ENCODE assay signal across 14 cellular contexts in genomic region chr20:32479697-32480140, GRCh38.
A peak's percentile ranks its signal among the peaks of the same experiment; 100 is the strongest.
DNase-seq lines count a peak whose midpoint lies in the region; ATAC-seq, FAIRE-seq and TF ChIP-seq lines count a peak whose summit lies in the region.
"Had no signal": no experiment of that assay in that cellular context is flagged by ENCODE, and none has a peak within 500 bp of the region (broad histone marks: within the 10 kb centered on the region; RNA-seq: fewer than 3 reads in every experiment).

No MANE protein-coding gene starts in this region.

- H3K4me2 ChIP-seq in HepG2 (ENCODE audit: low read depth, low read length): peak overlapping the region; percentile 56

- CTCF ChIA-PET in HepG2 (lab: Yijun Ruan, JAX; ENCODE audit: low intra/inter-chr PET ratio, low total read pairs): no interaction called here

- FAIRE-seq in HepG2 (lab: Jason Lieb, UNC): peak; percentile 34
- FAIRE-seq: HTR-8/SVneo had no signal

- DNase-seq in H7 (peak; percentile 30), WERI-Rb-1 (no peak), HepG2 (ENCODE audit: low spot score) (no peak), retina (peak; percentile 3), NCI-H748 treated with DMSO at 0.1 percent for 48 hours (lab: John Stamatoyannopoulos, UW) (no peak), SW 1271 (lab: John Stamatoyannopoulos, UW) (no peak)
- no peak for DNase-seq in activated CD4-positive, alpha-beta T cell treated with anti-CD3 and anti-CD28 coated beads, Interleukin-2, amount 50 U/mL, for 4 hours
- DNase-seq: activated naive CD4-positive, alpha-beta T cell treated with anti-CD3 and anti-CD28 coated beads for 36 hours; GF-D8; NCI-H1092; NCI-H446 had no signal

- POLR2A ChIA-PET in HepG2 (lab: Yijun Ruan, JAX): interaction anchor here (1.2 kb wide), 1 partner anchor 9 kb away, joined by 5 read pairs; no protein-coding TSS in a partner anchor

- no peak overlapping the region for H2AFZ ChIP-seq in HepG2 (ENCODE audit: low read length)

- H3K36me3 ChIP-seq in H7 (replicated peaks; ENCODE audit: control insufficient read depth, insufficient read depth, low read length) (peaks cover 4% of the 10 kb centered on the region), WERI-Rb-1 (peaks cover 11% of the 10 kb centered on the region), HepG2 (replicated peaks in 1 of 2; ENCODE audit: control insufficient read depth in 1 of 2, insufficient read depth in 2 of 2, low read length in 2 of 2) (peaks cover 0 to 9% of the 10 kb centered on the region in 2 experiments; a peak in 1 of 5 replicates)

- ATAC-seq in HepG2 (no peak), GM21515 (IDR thresholded peaks at IDR 0.05; ENCODE audit: unreplicated experiment) (no peak)
- ATAC-seq: right cardiac atrium had no signal

- H3K79me2 ChIP-seq in HepG2 (ENCODE audit: insufficient read depth, low read length): peaks cover 78% of the 10 kb centered on the region

- H3K4me3 ChIP-seq in H7 (ENCODE audit: insufficient read depth, low read depth, low read length): no peak overlapping the region
- H3K4me3 ChIP-seq in WERI-Rb-1 (ENCODE audit: low read depth, low read length): no peak overlapping the region
- 0 out of 6 replicates have a peak overlapping the region, but pooled peaks of 1 of the 3 experiments have one; percentile 1 for H3K4me3 ChIP-seq in HepG2 (replicated peaks in 1 of 3; ENCODE audit: insufficient read depth in 1 of 3, low read depth in 2 of 3, low read length in 3 of 3)

- intact Hi-C loops in HepG2 (cut with micrococcal nuclease; ENCODE audit: unreplicated experiment): loop anchor here (5.0 kb wide), 2 partner anchors 97 to 122 kb away; partner anchors contain the start of gene ASXL1

- H3K27ac ChIP-seq in WERI-Rb-1 (peak overlapping the region; percentile 10; the same call in 1 of the 2 replicates), HepG2 (ENCODE audit: extremely low read length, insufficient read depth, low read length) (peak overlapping the region; percentile 35)

- no peak for TF ChIP-seq RAD21 in HepG2 (CRISPR knock-in tag; IDR thresholded peaks at IDR 0.05)

- TF ChIP-seq POLR2A in HepG2 (IDR thresholded peaks at IDR 0.05; ENCODE audit: insufficient read depth in 1 of 2, low read depth in 2 of 2, low read length in 2 of 2): no peak

- H3K9me3 ChIP-seq in WERI-Rb-1 (ENCODE audit: severe bottlenecking) (no peaks in the 10 kb centered on the region), HepG2 (ENCODE audit: low read length) (no peaks in the 10 kb centered on the region)

- TF ChIP-seq EP300 in HepG2 (IDR thresholded peaks at IDR 0.05; ENCODE audit: low read depth in 2 of 2, low read length in 2 of 2) (no peak), HepG2 (CRISPR knock-in tag; IDR thresholded peaks at IDR 0.05; ENCODE audit: borderline replicate concordance) (no peak)

- 30% methylated on average over 2 of the region's 2 CpGs for whole genome bisulfite sequencing in HepG2 (ENCODE audit: low lambda C conversion rate)

- peaks cover 78% of the 10 kb centered on the region for H3K4me1 ChIP-seq in HepG2 (ENCODE audit: insufficient read depth, low read length)

- TF ChIP-seq CTCF in WERI-Rb-1 (IDR thresholded peaks at IDR 0.05; ENCODE audit: low read depth, low read length) (no peak), HepG2 (CRISPR knock-in tag; IDR thresholded peaks at IDR 0.05) (no peak)

- in situ Hi-C loops in HepG2 (cut with HindIII; ENCODE audit: extremely low pct_ligation_motif_present, low pct_unique_long_range_greater_than_20kb): no loop called here

- peaks cover 61% of the 10 kb centered on the region for H4K20me1 ChIP-seq in HepG2 (ENCODE audit: insufficient read depth, low read length)

- H3K27me3 ChIP-seq in H7 (ENCODE audit: control insufficient read depth, insufficient read depth, low read length) (no peaks in the 10 kb centered on the region), WERI-Rb-1 (ENCODE audit: insufficient read depth, low read depth, severe bottlenecking) (no peaks in the 10 kb centered on the region), HepG2 (ENCODE audit: control insufficient read depth in 1 of 2, insufficient read depth in 2 of 2, low read length in 2 of 2) (no peaks in the 10 kb centered on the region)

- H3K9ac ChIP-seq in HepG2 (ENCODE audit: insufficient read depth, low read depth, low read length): no peak overlapping the region

- no TSS peak for BruUV-seq in HepG2 (replicated peaks; lab: Mats Ljungman, UMichigan)

TF ChIP-seq in HepG2, 621 proteins besides CTCF, POLR2A, EP300 and RAD21 (continues in another document):
- 0 out of 2 replicates have a peak, but pooled peaks have one; percentile 41 for TF ChIP-seq ZFP91 (CRISPR knock-in tag; IDR thresholded peaks at IDR 0.05; ENCODE audit: borderline replicate concordance)
- no peak for TF ChIP-seq ZC3H13 (CRISPR knock-in tag; IDR thresholded peaks at IDR 0.05)
- no peak for TF ChIP-seq RCOR2 (CRISPR knock-in tag; IDR thresholded peaks at IDR 0.05)
- no peak for TF ChIP-seq POLR2AphosphoS2 (IDR thresholded peaks at IDR 0.05; ENCODE audit: low read depth, low read length)
- TF ChIP-seq RFX5 (IDR thresholded peaks at IDR 0.05; ENCODE audit: low read depth, low read length): 0 out of 2 replicates have a peak, but pooled peaks have one; percentile 18
- no peak for TF ChIP-seq ZFP37 (CRISPR knock-in tag; IDR thresholded peaks at IDR 0.05; ENCODE audit: borderline replicate concordance)
- TF ChIP-seq SP2 (CRISPR knock-in tag; IDR thresholded peaks at IDR 0.05): no peak
- TF ChIP-seq ZNF557 (CRISPR knock-in tag; IDR thresholded peaks at IDR 0.05): 0 out of 2 replicates have a peak, but pooled peaks have one; percentile 37
- no peak for TF ChIP-seq FOXA1 (IDR thresholded peaks at IDR 0.05)
- 0 out of 2 replicates have a peak, but pooled peaks have one; percentile 0 for TF ChIP-seq FOXA1 (CRISPR knock-in tag; IDR thresholded peaks at IDR 0.05)
- TF ChIP-seq ZNF747 (CRISPR knock-in tag; IDR thresholded peaks at IDR 0.05; ENCODE audit: borderline replicate concordance): 0 out of 2 replicates have a peak, but pooled peaks have one; percentile 47
- no peak for TF ChIP-seq ZNF446 (CRISPR knock-in tag; IDR thresholded peaks at IDR 0.05)
- TF ChIP-seq CCAR2 (optimal IDR thresholded peaks at IDR 0.05; ENCODE audit: low read depth, low read length): no peak
- no peak for TF ChIP-seq NONO (IDR thresholded peaks at IDR 0.05)
- 0 out of 2 replicates have a peak, but pooled peaks have one; percentile 28 for TF ChIP-seq NONO (CRISPR knock-in tag; conservative IDR thresholded peaks at IDR 0.05)
- TF ChIP-seq ZNF746 (CRISPR knock-in tag; IDR thresholded peaks at IDR 0.05): no peak
- TF ChIP-seq, protein P1, sequence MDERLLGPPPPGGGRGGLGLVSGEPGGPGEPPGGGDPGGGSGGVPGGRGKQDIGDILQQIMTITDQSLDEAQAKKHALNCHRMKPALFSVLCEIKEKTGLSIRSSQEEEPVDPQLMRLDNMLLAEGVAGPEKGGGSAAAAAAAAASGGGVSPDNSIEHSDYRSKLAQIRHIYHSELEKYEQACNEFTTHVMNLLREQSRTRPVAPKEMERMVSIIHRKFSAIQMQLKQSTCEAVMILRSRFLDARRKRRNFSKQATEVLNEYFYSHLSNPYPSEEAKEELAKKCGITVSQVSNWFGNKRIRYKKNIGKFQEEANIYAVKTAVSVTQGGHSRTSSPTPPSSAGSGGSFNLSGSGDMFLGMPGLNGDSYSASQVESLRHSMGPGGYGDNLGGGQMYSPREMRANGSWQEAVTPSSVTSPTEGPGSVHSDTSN (CRISPR knock-in tag; IDR thresholded peaks at IDR 0.05): no peak
- 0 out of 2 replicates have a peak, but pooled peaks have one; percentile 47 for TF ChIP-seq ZNF605 (CRISPR knock-in tag; IDR thresholded peaks at IDR 0.05)
- no peak for TF ChIP-seq RAD51 (IDR thresholded peaks at IDR 0.05; ENCODE audit: borderline replicate concordance)
- no peak for TF ChIP-seq NFKBIZ (CRISPR knock-in tag; IDR thresholded peaks at IDR 0.05)
- no peak for TF ChIP-seq ZNF570 (CRISPR knock-in tag; IDR thresholded peaks at IDR 0.05; ENCODE audit: borderline replicate concordance)
- TF ChIP-seq ZNF891 (CRISPR knock-in tag; IDR thresholded peaks at IDR 0.05): peak; percentile 5; the same call in 1 of the 2 replicates
- TF ChIP-seq RFXAP (CRISPR knock-in tag; IDR thresholded peaks at IDR 0.05; ENCODE audit: borderline replicate concordance): 0 out of 2 replicates have a peak, but pooled peaks have one; percentile 69
- no peak for TF ChIP-seq ZNF772 (CRISPR knock-in tag; IDR thresholded peaks at IDR 0.05)
- 0 out of 2 replicates have a peak, but pooled peaks have one; percentile 26 for TF ChIP-seq ZMYM4 (CRISPR knock-in tag; IDR thresholded peaks at IDR 0.05)
- no peak for TF ChIP-seq HES4 (CRISPR knock-in tag; IDR thresholded peaks at IDR 0.05; ENCODE audit: borderline replicate concordance)
- no peak for TF ChIP-seq SALL2 (CRISPR knock-in tag; IDR thresholded peaks at IDR 0.05)
- TF ChIP-seq, protein P2, sequence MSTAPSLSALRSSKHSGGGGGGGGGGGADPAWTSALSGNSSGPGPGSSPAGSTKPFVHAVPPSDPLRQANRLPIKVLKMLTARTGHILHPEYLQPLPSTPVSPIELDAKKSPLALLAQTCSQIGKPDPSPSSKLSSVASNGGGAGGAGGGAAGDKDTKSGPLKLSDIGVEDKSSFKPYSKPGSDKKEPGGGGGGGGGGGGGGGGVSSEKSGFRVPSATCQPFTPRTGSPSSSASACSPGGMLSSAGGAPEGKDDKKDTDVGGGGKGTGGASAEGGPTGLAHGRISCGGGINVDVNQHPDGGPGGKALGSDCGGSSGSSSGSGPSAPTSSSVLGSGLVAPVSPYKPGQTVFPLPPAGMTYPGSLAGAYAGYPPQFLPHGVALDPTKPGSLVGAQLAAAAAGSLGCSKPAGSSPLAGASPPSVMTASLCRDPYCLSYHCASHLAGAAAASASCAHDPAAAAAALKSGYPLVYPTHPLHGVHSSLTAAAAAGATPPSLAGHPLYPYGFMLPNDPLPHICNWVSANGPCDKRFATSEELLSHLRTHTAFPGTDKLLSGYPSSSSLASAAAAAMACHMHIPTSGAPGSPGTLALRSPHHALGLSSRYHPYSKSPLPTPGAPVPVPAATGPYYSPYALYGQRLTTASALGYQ (CRISPR knock-in tag; IDR thresholded peaks at IDR 0.05): no peak

Comparison
In these comparisons a context has a peak if more than half of its experiments do, and no peak if none do; other contexts are left out.
1. DNase-seq: peak in H7 (single experiment) and retina (single experiment); none in WERI-Rb-1 (single experiment), HepG2 (single experiment), NCI-H748 treated with DMSO at 0.1 percent for 48 hours (single experiment), activated CD4-positive, alpha-beta T cell treated with anti-CD3 and anti-CD28 coated beads, Interleukin-2, amount 50 U/mL, for 4 hours (0 of 2) and SW 1271 (0 of 2).